In genomic region chr10:106473129-106473528, GRCh38 we compare ENCODE assay signal across 9 cellular contexts.
"Had no signal": no experiment of that assay in that cellular context is flagged by ENCODE, and none has a peak within 500 bp of the region (broad histone marks: within the 10 kb centered on the region; RNA-seq: fewer than 3 reads in every experiment).

No MANE protein-coding gene starts in this region.

- H3K9me3 ChIP-seq: HAP-1 had no signal

- H3K4me3 ChIP-seq: GM23248, HAP-1, K562 had no signal

- H3K4me1 ChIP-seq: HAP-1 had no signal

- H3K27ac ChIP-seq: GM23248 had no signal

- DNase-seq: GM23248, GOT3, H7, IMR-90, KG1 had no signal

- ATAC-seq: HCT116, K562 had no signal

- FAIRE-seq: HTR-8/SVneo, K562 had no signal

- H3K36me3 ChIP-seq: HAP-1 had no signal
